ENCODE assay signal across 13 cellular contexts in genomic region chr17:33977729-33978514, GRCh38.
"Had no signal": no experiment of that assay in that cellular context is flagged by ENCODE, and none has a peak within 500 bp of the region (broad histone marks: within the 10 kb centered on the region; RNA-seq: fewer than 3 reads in every experiment).

No MANE protein-coding gene starts in this region.

- H2AFZ ChIP-seq: neural progenitor cell, parathyroid adenoma had no signal

- H3K9me3 Mint-ChIP-seq: dendritic cell treated with granulocyte-macrophage colony-stimulating factor and Interleukin-4, amounts not matched to agents 40 ng/mL and 50 ng/mL, for 4 days; mesothelial cell of epicardium; neural progenitor cell; stimulated activated memory B cell treated with anti-CD40 and anti-IgM and Interleukin-4, amounts not matched to agents 10 μg/mL and 1 μg/mL and 100 μg/mL, for 72 hours had no signal

- H3K9me3 ChIP-seq: thyroid gland had no signal

- H3K4me3 ChIP-seq: lung, neural progenitor cell, thyroid gland had no signal

- H3K4me2 ChIP-seq: neural progenitor cell had no signal

- H3K79me2 ChIP-seq: parathyroid adenoma had no signal

- H3K4me1 Mint-ChIP-seq: mesothelial cell of epicardium had no signal

- H3K4me3 Mint-ChIP-seq: dendritic cell treated with granulocyte-macrophage colony-stimulating factor and Interleukin-4, amounts not matched to agents 40 ng/mL and 50 ng/mL, for 4 days; mesothelial cell of epicardium; neural progenitor cell; stimulated activated memory B cell treated with anti-CD40 and anti-IgM and Interleukin-4, amounts not matched to agents 10 μg/mL and 1 μg/mL and 100 μg/mL, for 72 hours had no signal

- ATAC-seq: stimulated activated memory B cell treated with anti-CD40 and anti-IgM and Interleukin-4, amounts not matched to agents 10 μg/mL and 1 μg/mL and 100 μg/mL, for 72 hours had no signal

- H3K36me3 Mint-ChIP-seq: mesothelial cell of epicardium; neural progenitor cell; stimulated activated memory B cell treated with anti-CD40 and anti-IgM and Interleukin-4, amounts not matched to agents 10 μg/mL and 1 μg/mL and 100 μg/mL, for 72 hours had no signal

- H3K36me3 ChIP-seq: neural progenitor cell, thyroid gland had no signal

- H3K27ac ChIP-seq: neural progenitor cell, parathyroid adenoma, thyroid gland had no signal

- H3K9ac ChIP-seq: neural progenitor cell, parathyroid adenoma had no signal

- H3K27me3 ChIP-seq: neural progenitor cell, thyroid gland had no signal

- H3K27ac Mint-ChIP-seq: dendritic cell treated with granulocyte-macrophage colony-stimulating factor and Interleukin-4, amounts not matched to agents 40 ng/mL and 50 ng/mL, for 4 days; mesothelial cell of epicardium; neural progenitor cell; stimulated activated memory B cell treated with anti-CD40 and anti-IgM and Interleukin-4, amounts not matched to agents 10 μg/mL and 1 μg/mL and 100 μg/mL, for 72 hours had no signal

- H3K4me1 ChIP-seq: parathyroid adenoma, thyroid gland had no signal

- DNase-seq: activated CD4-positive, alpha-beta T cell treated with anti-CD3 and anti-CD28 coated beads, Interleukin-2, amount 50 U/mL, for 1 hour; activated naive CD4-positive, alpha-beta T cell treated with Interleukin-2 at 50 U/mL for 16 hours; activated T-cell treated with anti-CD3 and anti-CD28 coated beads for 4 hours; anterior cingulate cortex; retina; stimulated activated CD4-positive, alpha-beta T cell treated with anti-CD3 and anti-CD28 coated beads, Interleukin-2, amount 100 ng/mL, for 48 hours; thyroid gland had no signal
